ENCODE assay signal across 21 cellular contexts in the genomic region with DNA sequence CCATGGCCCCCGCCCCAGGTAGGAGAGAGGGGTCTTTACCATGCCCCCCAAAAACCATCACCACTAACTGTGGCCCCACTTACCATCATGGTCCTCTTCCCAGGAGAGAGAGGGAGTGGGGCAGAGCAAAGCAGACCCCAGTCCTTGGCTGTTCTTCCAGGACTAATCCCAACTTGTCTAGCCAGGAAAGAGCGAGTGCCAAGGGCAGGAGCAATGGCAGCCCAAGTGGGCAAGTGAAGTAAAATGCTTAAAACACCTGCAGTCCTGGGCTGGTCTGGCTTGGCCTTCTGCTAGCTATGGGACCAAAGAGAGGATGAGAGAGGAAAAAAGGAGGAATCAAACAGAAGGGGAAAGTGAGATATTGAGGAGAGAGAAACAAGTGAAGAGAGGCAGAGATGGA. TPM values are rescaled to one million over a fixed set of nuclear protein-coding genes. Genes with fewer than 3 reads are reported as not detected.
DNase-seq lines count a peak whose midpoint lies in the region; ATAC-seq, FAIRE-seq and TF ChIP-seq lines count a peak whose summit lies in the region.
"Had no signal": no experiment of that assay in that cellular context is flagged by ENCODE, and none has a peak within 500 bp of the region (broad histone marks: within the 10 kb centered on the region; RNA-seq: fewer than 3 reads in every experiment).

No MANE protein-coding gene starts in this region.

- H2AFZ ChIP-seq in H1 (ENCODE audit: low read length) = no peak overlapping the region
- H2AFZ ChIP-seq: GM23338 had no signal

- H3K79me1 ChIP-seq in H1 (ENCODE audit: low read depth, low read length) = no peaks in the 10 kb centered on the region

- 89% methylated on average over 2 of the region's 2 CpGs; no CpG with 5 or more reads in 1 of the 2 experiments for WGBS in H1 (ENCODE audit: extremely low coverage in 1 of 2, insufficient coverage in 1 of 2, insufficient read length in 1 of 2, insufficient replicate concordance in 2 of 2, low coverage in 1 of 2, low lambda C conversion rate in 2 of 2, missing lambda C conversion rate in 1 of 2), 2 experiments
- WGBS in spleen, 5 donors = 87 to 100% (median 100%) methylated on average over 1 to 2 of the region's 2 CpGs
- 98% methylated on average over 2 of the region's 2 CpGs for WGBS in thyroid gland, 2 donors

- H3K4ac ChIP-seq in H1 (replicated peaks; ENCODE audit: insufficient read length, low read depth, low read length) = no peak overlapping the region

- no peak overlapping the region for H3K18ac ChIP-seq in H1 (ENCODE audit: extremely low read depth, low read length)

- no peaks in the 10 kb centered on the region for H3K9me3 Mint-ChIP-seq in activated CD4-positive, alpha-beta T cell treated with anti-CD3 and anti-CD28 coated beads, Interleukin-2, amount 10 ng/mL, durations not matched to agents 7 days and 5 days
- no peaks in the 10 kb centered on the region for H3K9me3 Mint-ChIP-seq in activated naive CD4-positive, alpha-beta T cell treated with anti-CD3 and anti-CD28 coated beads, Interleukin-2, amount 10 ng/mL, durations not matched to agents 7 days and 5 days
- no peaks in the 10 kb centered on the region for H3K9me3 Mint-ChIP-seq in stimulated activated effector memory CD8-positive, alpha-beta T cell treated with anti-CD3 and anti-CD28 coated beads, Interleukin-12 subunit alpha, Interleukin-12 subunit beta, amount 100 ng/mL, for 72 hours
- H3K9me3 Mint-ChIP-seq: CD8-positive, alpha-beta memory T cell; GM23338 had no signal

- intact Hi-C loops in spleen (cut with DNase I; ENCODE audit: low total_unique reads) = no loop called here
- intact Hi-C loops in thyroid gland (cut with DNase I) = no loop called here

- no peak overlapping the region for H4K91ac ChIP-seq in H1 (replicated peaks; ENCODE audit: insufficient read length, low read length)

- no peak overlapping the region for H3K14ac ChIP-seq in H1 (ENCODE audit: insufficient read length)

- H3K27ac ChIP-seq in WERI-Rb-1 = peak overlapping the region; percentile 66
- no peak overlapping the region for H3K27ac ChIP-seq in H1 (ENCODE audit: low read depth, low read length)
- no peak overlapping the region for H3K27ac ChIP-seq in spleen
- H3K27ac ChIP-seq in thyroid gland = no peak overlapping the region
- H3K27ac ChIP-seq: 22Rv1, BLaER1, HL-60 had no signal

- DNase-seq in activated CD4-positive, alpha-beta T cell treated with anti-CD3 and anti-CD28 coated beads, Interleukin-2, amount 10 ng/mL, durations not matched to agents 7 days and 5 days = no peak
- DNase-seq in activated CD4-positive, alpha-beta T cell treated with anti-CD3 and anti-CD28 coated beads for 4 hours = no peak
- DNase-seq in WERI-Rb-1 = no peak
- DNase-seq in H1 (ENCODE audit: low read depth in 1 of 2, low spot score in 2 of 2) = no peak
- no peak for DNase-seq in spleen
- DNase-seq in activated naive CD4-positive, alpha-beta T cell treated with anti-CD3 and anti-CD28 coated beads, Interleukin-2, amount 10 ng/mL, durations not matched to agents 7 days and 5 days = no peak
- DNase-seq in stimulated activated effector memory CD8-positive, alpha-beta T cell treated with anti-CD3 and anti-CD28 coated beads, Interleukin-12 subunit alpha, Interleukin-12 subunit beta, amount 100 ng/mL, for 72 hours (ENCODE audit: low spot score in 2 of 2) = no peak
- DNase-seq in thyroid gland = no peak
- DNase-seq: AML-193; Caco-2; CD8-positive, alpha-beta memory T cell; DMS79; HFFc6; KBM-7 had no signal

- peaks cover 12% of the 10 kb centered on the region for H3K36me3 Mint-ChIP-seq in activated CD4-positive, alpha-beta T cell treated with anti-CD3 and anti-CD28 coated beads, Interleukin-2, amount 10 ng/mL, durations not matched to agents 7 days and 5 days (ENCODE audit: low read depth)
- peaks cover 15% of the 10 kb centered on the region for H3K36me3 Mint-ChIP-seq in activated naive CD4-positive, alpha-beta T cell treated with anti-CD3 and anti-CD28 coated beads, Interleukin-2, amount 10 ng/mL, durations not matched to agents 7 days and 5 days
- H3K36me3 Mint-ChIP-seq in stimulated activated effector memory CD8-positive, alpha-beta T cell treated with anti-CD3 and anti-CD28 coated beads, Interleukin-12 subunit alpha, Interleukin-12 subunit beta, amount 100 ng/mL, for 72 hours = peaks cover 48% of the 10 kb centered on the region

- H3K4me1 ChIP-seq in H1 (replicated peaks in 1 of 4; ENCODE audit: control insufficient read depth in 3 of 4, insufficient read depth in 4 of 4, low read length in 3 of 4) (peaks cover 0 to 4% (median 3%) of the 10 kb centered on the region in 4 experiments; a peak in 5 of 7 replicates), spleen (peaks cover 0 to 9% (median 0%) of the 10 kb centered on the region in 6 donors), thyroid gland (no peaks in the 10 kb centered on the region)
- H3K4me1 ChIP-seq: Caco-2, HAP-1 had no signal

- H2BK15ac ChIP-seq in H1 (ENCODE audit: low read length) = no peak overlapping the region

- H3K9me3 ChIP-seq in WERI-Rb-1 (ENCODE audit: severe bottlenecking) (peaks cover 4% of the 10 kb centered on the region), H1 (ENCODE audit: insufficient read depth in 2 of 2, low read depth in 1 of 2, low read length in 1 of 2) (no peaks in the 10 kb centered on the region), spleen (no peaks in the 10 kb centered on the region), thyroid gland (no peaks in the 10 kb centered on the region)
- H3K9me3 ChIP-seq: BLaER1, Caco-2, HAP-1 had no signal

- TF ChIP-seq POLR2A in H1 (IDR thresholded peaks at IDR 0.05; ENCODE audit: control extremely low read depth in 1 of 2, low read depth in 2 of 2, low read length in 2 of 2) = no peak
- no peak for TF ChIP-seq POLR2A in spleen (IDR thresholded peaks at IDR 0.05)
- TF ChIP-seq POLR2A in thyroid gland (IDR thresholded peaks at IDR 0.05) = no peak

- no peak overlapping the region for H3K4me3 Mint-ChIP-seq in activated CD4-positive, alpha-beta T cell treated with anti-CD3 and anti-CD28 coated beads, Interleukin-2, amount 10 ng/mL, durations not matched to agents 7 days and 5 days
- H3K4me3 Mint-ChIP-seq in activated naive CD4-positive, alpha-beta T cell treated with anti-CD3 and anti-CD28 coated beads, Interleukin-2, amount 10 ng/mL, durations not matched to agents 7 days and 5 days = no peak overlapping the region
- no peak overlapping the region for H3K4me3 Mint-ChIP-seq in stimulated activated effector memory CD8-positive, alpha-beta T cell treated with anti-CD3 and anti-CD28 coated beads, Interleukin-12 subunit alpha, Interleukin-12 subunit beta, amount 100 ng/mL, for 72 hours
- H3K4me3 Mint-ChIP-seq: CD8-positive, alpha-beta memory T cell; GM23338; HFFc6 had no signal

- no peak for TF ChIP-seq EP300 in H1 (IDR thresholded peaks at IDR 0.05; ENCODE audit: borderline replicate concordance in 1 of 2, low read depth in 2 of 2, low read length in 2 of 2)

- H4K20me1 ChIP-seq in H1 (replicated peaks in 1 of 2; ENCODE audit: control insufficient read depth in 1 of 2, insufficient read depth in 2 of 2, low read length in 2 of 2) = peaks cover 0 to 2% of the 10 kb centered on the region in 2 experiments
- H4K20me1 ChIP-seq: BLaER1 had no signal

- H3K4me1 Mint-ChIP-seq in activated CD4-positive, alpha-beta T cell treated with anti-CD3 and anti-CD28 coated beads, Interleukin-2, amount 10 ng/mL, durations not matched to agents 7 days and 5 days = peaks cover 13% of the 10 kb centered on the region
- H3K4me1 Mint-ChIP-seq in activated naive CD4-positive, alpha-beta T cell treated with anti-CD3 and anti-CD28 coated beads, Interleukin-2, amount 10 ng/mL, durations not matched to agents 7 days and 5 days = peaks cover 5% of the 10 kb centered on the region
- peaks cover 26% of the 10 kb centered on the region for H3K4me1 Mint-ChIP-seq in stimulated activated effector memory CD8-positive, alpha-beta T cell treated with anti-CD3 and anti-CD28 coated beads, Interleukin-12 subunit alpha, Interleukin-12 subunit beta, amount 100 ng/mL, for 72 hours

- H3K79me2 ChIP-seq in H1 (ENCODE audit: control insufficient read depth in 1 of 2, insufficient read depth in 2 of 2, low read length in 2 of 2) = no peaks in the 10 kb centered on the region

- H3K23me2 ChIP-seq in H1 (ENCODE audit: low read depth, low read length) = peaks cover 4% of the 10 kb centered on the region; the same call in 1 of the 2 replicates

- CTCF ChIA-PET in activated CD4-positive, alpha-beta T cell treated with anti-CD3 and anti-CD28 coated beads, Interleukin-2, amount 10 ng/mL, durations not matched to agents 7 days and 5 days (lab: Charles Lee) = interaction anchor here (0.6 to 0.8 kb wide), 3 partner anchors 13 to 935 kb away, joined by 3 to 4 read pairs (median 3); no protein-coding TSS in a partner anchor
- CTCF ChIA-PET in H1 (lab: Charles Lee; ENCODE audit: partially characterized antibody) = interaction anchor here (1.3 kb wide), 1 partner anchor 25 kb away, joined by 3 read pairs; no protein-coding TSS in a partner anchor
- CTCF ChIA-PET in activated naive CD4-positive, alpha-beta T cell treated with anti-CD3 and anti-CD28 coated beads, Interleukin-2, amount 10 ng/mL, durations not matched to agents 7 days and 5 days (lab: Charles Lee) = no interaction called here

- H3K23ac ChIP-seq in H1 (ENCODE audit: insufficient read length) = no peak overlapping the region

- FAIRE-seq in H1 (lab: Jason Lieb, UNC) = no peak
- FAIRE-seq: GM12878, GM18507 had no signal

- no peak overlapping the region for H2BK120ac ChIP-seq in H1 (replicated peaks; ENCODE audit: low read depth, low read length)

- H4K8ac ChIP-seq in H1 (ENCODE audit: extremely low read depth, insufficient read depth, low read length) = no peak overlapping the region

- H2BK5ac ChIP-seq in H1 (ENCODE audit: low read depth, low read length) = no peak overlapping the region

- ATAC-seq in stimulated activated effector memory CD8-positive, alpha-beta T cell treated with anti-CD3 and anti-CD28 coated beads, Interleukin-12 subunit alpha, Interleukin-12 subunit beta, amount 100 ng/mL, for 72 hours = no peak
- ATAC-seq: GM12878, GM23338 had no signal

- H3K27me3 Mint-ChIP-seq in activated CD4-positive, alpha-beta T cell treated with anti-CD3 and anti-CD28 coated beads, Interleukin-2, amount 10 ng/mL, durations not matched to agents 7 days and 5 days = no peaks in the 10 kb centered on the region
- H3K27me3 Mint-ChIP-seq in activated naive CD4-positive, alpha-beta T cell treated with anti-CD3 and anti-CD28 coated beads, Interleukin-2, amount 10 ng/mL, durations not matched to agents 7 days and 5 days = no peaks in the 10 kb centered on the region
- H3K27me3 Mint-ChIP-seq: CD8-positive, alpha-beta memory T cell had no signal

- no peak overlapping the region for H2BK20ac ChIP-seq in H1 (ENCODE audit: low read length)

- no peak for TF ChIP-seq RAD21 in H1 (IDR thresholded peaks at IDR 0.05 in 1 of 2, conservative IDR thresholded peaks at IDR 0.05 in 1 of 2; ENCODE audit: low read depth in 2 of 2, low read length in 2 of 2)

- TF ChIP-seq CTCF in WERI-Rb-1 (IDR thresholded peaks at IDR 0.05; ENCODE audit: low read depth, low read length) = no peak
- no peak for TF ChIP-seq CTCF in H1 (IDR thresholded peaks at IDR 0.05; ENCODE audit: control extremely low read depth in 1 of 3, insufficient read depth in 1 of 3, low read depth in 1 of 3, low read length in 3 of 3)
- no peak for TF ChIP-seq CTCF in spleen (IDR thresholded peaks at IDR 0.05 in 8 of 11, conservative IDR thresholded peaks at IDR 0.05 in 3 of 11)
- TF ChIP-seq CTCF in thyroid gland (IDR thresholded peaks at IDR 0.05) = no peak

- H3K4me2 ChIP-seq in H1 (ENCODE audit: insufficient read depth in 1 of 2, low read depth in 2 of 2, low read length in 2 of 2) = no peak overlapping the region
- H3K4me2 ChIP-seq: BLaER1, GM23338 had no signal

- H3K36me3 ChIP-seq in WERI-Rb-1 (peaks cover 43% of the 10 kb centered on the region), H1 (ENCODE audit: control insufficient read depth in 2 of 4, insufficient read depth in 4 of 4, low read length in 3 of 4) (peaks cover 5 to 37% (median 17%) of the 10 kb centered on the region in 4 experiments; a peak in 5 of 8 replicates), spleen (peaks cover 0 to 100% (median 33%) of the 10 kb centered on the region in 6 donors), thyroid gland (peaks cover 19 to 26% of the 10 kb centered on the region in 2 donors)
- H3K36me3 ChIP-seq: HAP-1 had no signal

- H3K27me3 ChIP-seq in WERI-Rb-1 (ENCODE audit: insufficient read depth, low read depth, severe bottlenecking) (no peaks in the 10 kb centered on the region), H1 (replicated peaks in 1 of 4; ENCODE audit: control insufficient read depth in 3 of 4, extremely low read depth in 1 of 4, insufficient read depth in 3 of 4, low read length in 3 of 4) (no peaks in the 10 kb centered on the region), spleen (replicated peaks in 1 of 7) (no peaks in the 10 kb centered on the region), thyroid gland (no peaks in the 10 kb centered on the region)
- H3K27me3 ChIP-seq: BLaER1 had no signal

- H2AK5ac ChIP-seq in H1 (ENCODE audit: low read depth, low read length) = no peak overlapping the region

- POLR2A ChIA-PET in activated CD4-positive, alpha-beta T cell treated with anti-CD3 and anti-CD28 coated beads, Interleukin-2, amount 10 ng/mL, durations not matched to agents 7 days and 5 days (lab: Charles Lee) = no interaction called here
- POLR2A ChIA-PET in H1 (lab: Charles Lee; ENCODE audit: partially characterized antibody) = interaction anchor here (1.3 to 5.2 kb wide), 3 partner anchors 8 to 33 kb away, joined by 3 to 34 read pairs (median 4); no protein-coding TSS in a partner anchor

- H3K27ac Mint-ChIP-seq in activated CD4-positive, alpha-beta T cell treated with anti-CD3 and anti-CD28 coated beads, Interleukin-2, amount 10 ng/mL, durations not matched to agents 7 days and 5 days = peak overlapping the region; percentile 78
- H3K27ac Mint-ChIP-seq in activated naive CD4-positive, alpha-beta T cell treated with anti-CD3 and anti-CD28 coated beads, Interleukin-2, amount 10 ng/mL, durations not matched to agents 7 days and 5 days = no peak overlapping the region
- H3K27ac Mint-ChIP-seq in stimulated activated effector memory CD8-positive, alpha-beta T cell treated with anti-CD3 and anti-CD28 coated beads, Interleukin-12 subunit alpha, Interleukin-12 subunit beta, amount 100 ng/mL, for 72 hours = no peak overlapping the region
- H3K27ac Mint-ChIP-seq: GM23338, HFFc6 had no signal

- no peak overlapping the region for H2BK12ac ChIP-seq in H1 (ENCODE audit: low read depth, low read length)

- H3K56ac ChIP-seq in H1 (replicated peaks; ENCODE audit: insufficient read length, low read depth, low read length) = no peak overlapping the region

- H3K4me3 ChIP-seq in WERI-Rb-1 (ENCODE audit: low read depth, low read length) (no peak overlapping the region), H1 (ENCODE audit: extremely low read depth in 1 of 4, insufficient read depth in 2 of 4, low read depth in 3 of 4, low read length in 4 of 4) (no peak overlapping the region), spleen (no peak overlapping the region), thyroid gland (replicated peaks in 1 of 3) (no peak overlapping the region)
- H3K4me3 ChIP-seq: BLaER1, GM12878, GM23338, HAP-1 had no signal

- no peak overlapping the region for H3K9ac ChIP-seq in H1 (replicated peaks in 1 of 4; ENCODE audit: extremely low read depth in 1 of 4, low read depth in 3 of 4, low read length in 3 of 4)
- H3K9ac ChIP-seq: BLaER1 had no signal

- H4K5ac ChIP-seq in H1 (ENCODE audit: insufficient read length, low read depth, low read length) = no peak overlapping the region

RNA-seq across cellular contexts. Expression of gene ZSWIM4, which starts 17.9 kb away (rescaled TPM):
- 1 to 10 TPM; 6.0 to 6.2 TPM for total RNA-seq in activated CD4-positive, alpha-beta T cell treated with anti-CD3 and anti-CD28 coated beads, Interleukin-2, amount 10 ng/mL, durations not matched to agents 7 days and 5 days
- 31.1 and 32.7 TPM in 2 replicates for total RNA-seq in H1 (2021; fragmentation: NEBNext Ultra II Directional; extraction: Animal tissue kit (Norgen Biotek cat#: 25700))
- polyA plus RNA-seq in H1 (2011; rRNA removed) (12.2 and 23.2 TPM in 2 replicates), spleen (1 to 10 TPM; 1.5 to 4.7 (median 1.7) TPM)
- 10.9 TPM for polyA plus RNA-seq in H1 (2011; cell fraction: cytosol; rRNA removed)
- polyA plus RNA-seq in H1 (2011; cell fraction: nucleus; rRNA removed) = 21.2 TPM
- polyA plus RNA-seq in H1 (2012, experiment 1 of 2) = 13.1 to 23.1 TPM (median 21.0 TPM) in 4 replicates
- 20.0 TPM for polyA plus RNA-seq in H1 (2012, experiment 2 of 2)
- polyA plus RNA-seq in H1 (2013, experiment 1 of 2) = 17.0 TPM
- polyA plus RNA-seq in H1 (2013, experiment 2 of 2) = 17.3 TPM
- polyA minus RNA-seq in H1 (2011; rRNA and poly(A)+ RNA removed) = 8.9 and 10.8 TPM in 2 replicates
- polyA minus RNA-seq in H1 (2011; cell fraction: cytosol; rRNA and poly(A)+ RNA removed) = 23.9 TPM
- polyA minus RNA-seq in H1 (2011; cell fraction: nucleus; rRNA and poly(A)+ RNA removed) = 13.5 TPM
- total RNA-seq in spleen (10 to 100 TPM in 3 of 7 donors, 1 to 10 TPM in 4; 6.2 to 14.8 (median 9.4) TPM), thyroid gland (10 to 100 TPM in 1 of 4 donors, 1 to 10 TPM in 3; 6.9 to 15.6 (median 8.9) TPM)

RNA-seq across cellular contexts. Expression of gene C19orf53, which starts 38.9 kb away (rescaled TPM):
- 10 to 100 TPM; 91.3 to 92.5 TPM for total RNA-seq in activated CD4-positive, alpha-beta T cell treated with anti-CD3 and anti-CD28 coated beads, Interleukin-2, amount 10 ng/mL, durations not matched to agents 7 days and 5 days
- total RNA-seq in H1 (2021; fragmentation: NEBNext Ultra II Directional; extraction: Animal tissue kit (Norgen Biotek cat#: 25700)) = 104 and 116 TPM in 2 replicates
- 169 and 193 TPM in 2 replicates for polyA plus RNA-seq in H1 (2011; rRNA removed)
- polyA plus RNA-seq in H1 (2011; cell fraction: cytosol; rRNA removed) = 245 TPM
- polyA plus RNA-seq in H1 (2011; cell fraction: nucleus; rRNA removed) = 182 TPM
- polyA plus RNA-seq in H1 (2012, experiment 1 of 2) = 163 to 238 TPM (median 229 TPM) in 4 replicates
- polyA plus RNA-seq in H1 (2012, experiment 2 of 2) = 247 TPM
- polyA plus RNA-seq in H1 (2013, experiment 1 of 2) = 287 TPM
- polyA plus RNA-seq in H1 (2013, experiment 2 of 2) = 294 TPM
- polyA minus RNA-seq in H1 (2011; rRNA and poly(A)+ RNA removed) = 41.1 and 45.8 TPM in 2 replicates
- polyA minus RNA-seq in H1 (2011; cell fraction: cytosol; rRNA and poly(A)+ RNA removed) = 65.8 TPM
- 48.6 TPM for polyA minus RNA-seq in H1 (2011; cell fraction: nucleus; rRNA and poly(A)+ RNA removed)
- 100 to 1,000 TPM in 2 of 7 donors, 10 to 100 TPM in 5; 39.6 to 190 (median 55.5) TPM for total RNA-seq in spleen
- 100 to 1,000 TPM; 137 to 183 (median 164) TPM for polyA plus RNA-seq in spleen
- 100 to 1,000 TPM in 2 of 4 donors, 10 to 100 TPM in 2; 50.2 to 191 (median 139) TPM for total RNA-seq in thyroid gland

RNA-seq across cellular contexts. Expression of gene MRI1, which starts 48.8 kb away (rescaled TPM):
- total RNA-seq in activated CD4-positive, alpha-beta T cell treated with anti-CD3 and anti-CD28 coated beads, Interleukin-2, amount 10 ng/mL, durations not matched to agents 7 days and 5 days = 10 to 100 TPM; 46.2 to 46.6 TPM
- total RNA-seq in H1 (2021; fragmentation: NEBNext Ultra II Directional; extraction: Animal tissue kit (Norgen Biotek cat#: 25700)) = 21.7 and 24.5 TPM in 2 replicates
- polyA plus RNA-seq in H1 (2011; rRNA removed) (29.5 and 44.6 TPM in 2 replicates), spleen (10 to 100 TPM; 21.2 to 25.1 (median 21.7) TPM)
- polyA plus RNA-seq in H1 (2011; cell fraction: cytosol; rRNA removed) = 35.0 TPM
- polyA plus RNA-seq in H1 (2011; cell fraction: nucleus; rRNA removed) = 91.3 TPM
- 14.6 to 20.0 TPM (median 18.0 TPM) in 4 replicates for polyA plus RNA-seq in H1 (2012, experiment 1 of 2)
- polyA plus RNA-seq in H1 (2012, experiment 2 of 2) = 21.8 TPM
- 21.4 TPM for polyA plus RNA-seq in H1 (2013, experiment 1 of 2)
- polyA plus RNA-seq in H1 (2013, experiment 2 of 2) = 20.1 TPM
- 14.9 and 18.8 TPM in 2 replicates for polyA minus RNA-seq in H1 (2011; rRNA and poly(A)+ RNA removed)
- polyA minus RNA-seq in H1 (2011; cell fraction: cytosol; rRNA and poly(A)+ RNA removed) = 22.0 TPM
- 18.2 TPM for polyA minus RNA-seq in H1 (2011; cell fraction: nucleus; rRNA and poly(A)+ RNA removed)
- total RNA-seq in spleen (10 to 100 TPM; 31.2 to 64.6 (median 36.6) TPM), thyroid gland (10 to 100 TPM; 53.0 to 90.4 (median 70.6) TPM)
